In genomic region chr10:15605740-15606369, GRCh38 we compare ENCODE assay signal across 18 cellular contexts.
"Had no signal": no experiment of that assay in that cellular context is flagged by ENCODE, and none has a peak within 500 bp of the region (broad histone marks: within the 10 kb centered on the region; RNA-seq: fewer than 3 reads in every experiment).

No MANE protein-coding gene starts in this region.

- H3K4me1 ChIP-seq: lower lobe of right lung, testis had no signal

- H3K27me3 ChIP-seq: stomach, testis, upper lobe of right lung had no signal

- DNase-seq: activated CD4-positive, alpha-beta T cell treated with anti-CD3 and anti-CD28 coated beads, Interleukin-2, amount 10 ng/mL, durations not matched to agents 24 days and 14 days; activated CD4-positive, CD25-positive, alpha-beta regulatory T cell; activated CD8-positive, alpha-beta memory T cell treated with anti-CD3 and anti-CD28 coated beads, Interleukin-2, amount 50 U/mL, for 4 hours; activated CD8-positive, alpha-beta T cell treated with anti-CD3 and anti-CD28 coated beads, Interleukin-2, amount 10 ng/mL, durations not matched to agents 7 days and 5 days; activated effector memory CD4-positive, alpha-beta T cell treated with anti-CD3 and anti-CD28 coated beads, Interleukin-2, amount 50 U/mL, for 16 hours; activated T-cell treated with anti-CD3 and anti-CD28 coated beads, Interleukin-2, amount 50 U/mL, for 48 hours; amniotic stem cell; endodermal cell; erythroblast; glutamatergic neuron; lower lobe of right lung; midbrain; stimulated activated CD4-positive, alpha-beta T cell treated with anti-CD3 and anti-CD28 coated beads, Interleukin-12 subunit alpha, Interleukin-12 subunit beta, amount 100 ng/mL, for 4 hours; stimulated activated CD4-positive, alpha-beta T cell treated with anti-CD3 and anti-CD28 coated beads, Interleukin-2, amount 100 ng/mL, for 24 hours; stomach; testis; upper lobe of right lung had no signal

- H3K4me3 ChIP-seq: lower lobe of right lung, stomach, testis, upper lobe of right lung had no signal

- H3K9me3 ChIP-seq: lower lobe of right lung, stomach, testis, upper lobe of right lung had no signal

- H3K36me3 ChIP-seq: lower lobe of right lung, upper lobe of right lung had no signal

- H3K27ac ChIP-seq: lower lobe of right lung, stomach, testis, upper lobe of right lung had no signal

- ATAC-seq: activated CD8-positive, alpha-beta T cell treated with anti-CD3 and anti-CD28 coated beads, Interleukin-2, amount 10 ng/mL, durations not matched to agents 7 days and 5 days; activated naive CD4-positive, alpha-beta T cell treated with anti-CD3 and anti-CD28 coated beads, Interleukin-2, amount 50 U/mL, for 72 hours; lower lobe of right lung; upper lobe of right lung had no signal
